8 cellular contexts compared by ENCODE assay signal in genomic region chr10:43648083-43648391, GRCh38. TPM values are rescaled to one million over a fixed set of nuclear protein-coding genes. Genes with fewer than 3 reads are reported as not detected.
DNase-seq lines count a peak whose midpoint lies in the region; ATAC-seq, FAIRE-seq and TF ChIP-seq lines count a peak whose summit lies in the region.

No MANE protein-coding gene starts in this region.

- H3K36me3 ChIP-seq in BJ (ENCODE audit: control insufficient read depth, insufficient read depth, low read length): peaks cover 8% of the 10 kb centered on the region
- peaks cover 42% of the 10 kb centered on the region for H3K36me3 ChIP-seq in HUES64 (ENCODE audit: insufficient read depth, low read length)
- peaks cover 20 to 33% (median 21%) of the 10 kb centered on the region in 3 experiments for H3K36me3 ChIP-seq in naive thymus-derived CD4-positive, alpha-beta T cell (ENCODE audit: control insufficient read depth in 2 of 3, insufficient read depth in 3 of 3, low read length in 3 of 3)

- CTCF ChIA-PET in BJ (lab: Yijun Ruan, JAX): no interaction called here
- CTCF ChIA-PET in naive thymus-derived CD4-positive, alpha-beta T cell (lab: Charles Lee): no interaction called here

- H3K9ac ChIP-seq in HUES64 (ENCODE audit: low read depth, low read length): peak overlapping the region; percentile 86

- intact Hi-C loops in naive thymus-derived CD4-positive, alpha-beta T cell (cut with micrococcal nuclease): loop anchor here (1.0 to 10.0 kb wide), 11 partner anchors 24 to 1096 kb away; partner anchors contain the start of genes CSGALNACT2 (in 2 of the 2), ZNF239 (in 2 of the 2), ZNF33B (in 2 of the 2) and ZNF485 (in 2 of the 2)

- no peak overlapping the region for H3K27ac ChIP-seq in HUES64 (ENCODE audit: low read depth, low read length)
- H3K27ac ChIP-seq in naive thymus-derived CD4-positive, alpha-beta T cell (ENCODE audit: low read depth, low read length): peak overlapping the region; percentile 94

- H3K27me3 ChIP-seq in BJ (ENCODE audit: control insufficient read depth, insufficient read depth, low read length) (no peaks in the 10 kb centered on the region), HUES64 (ENCODE audit: insufficient read depth, low read length) (peaks cover 27% of the 10 kb centered on the region)
- no peaks in the 10 kb centered on the region for H3K27me3 ChIP-seq in naive thymus-derived CD4-positive, alpha-beta T cell (ENCODE audit: control insufficient read depth in 2 of 2, insufficient read depth in 2 of 2, low read length in 2 of 2)

- POLR2A ChIA-PET in BJ (lab: Charles Lee): no interaction called here
- POLR2A ChIA-PET in naive thymus-derived CD4-positive, alpha-beta T cell (lab: Charles Lee): interaction anchor here (0.7 to 4.2 kb wide), 5 partner anchors 42 to 194 kb away, joined by 3 to 35 read pairs (median 12); partner anchors contain the start of genes ZNF239 and ZNF485

- peak overlapping the region; percentile 92 for H3K27ac Mint-ChIP-seq in central memory CD8-positive, alpha-beta T cell (ENCODE audit: low read depth)
- H3K27ac Mint-ChIP-seq in naive thymus-derived CD4-positive, alpha-beta T cell: peak overlapping the region; percentile 85 to 98 (median 90)

- H3K9me3 ChIP-seq in HUES64 (ENCODE audit: insufficient read depth, low read depth, low read length): peaks cover 46% of the 10 kb centered on the region
- H3K9me3 ChIP-seq in naive thymus-derived CD4-positive, alpha-beta T cell (ENCODE audit: control insufficient read depth in 2 of 3, low read length in 3 of 3): peaks cover 12 to 39% (median 12%) of the 10 kb centered on the region in 3 experiments

- ATAC-seq in central memory CD8-positive, alpha-beta T cell (replicated peaks; ENCODE audit: extremely low read depth, poor library complexity, severe bottlenecking): no peak
- no peak for ATAC-seq in naive thymus-derived CD4-positive, alpha-beta T cell
- ATAC-seq in HG03095 (IDR thresholded peaks at IDR 0.05; ENCODE audit: unreplicated experiment): no peak

- peaks cover 25% of the 10 kb centered on the region for H3K36me3 Mint-ChIP-seq in central memory CD8-positive, alpha-beta T cell (ENCODE audit: insufficient read depth)
- peaks cover 21 to 45% (median 42%) of the 10 kb centered on the region in 5 donors for H3K36me3 Mint-ChIP-seq in naive thymus-derived CD4-positive, alpha-beta T cell

- peaks cover 5% of the 10 kb centered on the region for H3K27me3 Mint-ChIP-seq in central memory CD8-positive, alpha-beta T cell
- H3K27me3 Mint-ChIP-seq in naive thymus-derived CD4-positive, alpha-beta T cell: peaks cover 0 to 3% (median 0%) of the 10 kb centered on the region in 5 donors

- H3K4me1 Mint-ChIP-seq in central memory CD8-positive, alpha-beta T cell: peaks cover 20% of the 10 kb centered on the region
- peaks cover 8 to 31% (median 27%) of the 10 kb centered on the region in 7 donors for H3K4me1 Mint-ChIP-seq in naive thymus-derived CD4-positive, alpha-beta T cell

- no peak for DNase-seq in BJ (ENCODE audit: low read depth)
- no peak for DNase-seq in central memory CD8-positive, alpha-beta T cell (ENCODE audit: low spot score in 2 of 2)
- no peak for DNase-seq in naive thymus-derived CD4-positive, alpha-beta T cell
- DNase-seq in stimulated activated naive CD4-positive, alpha-beta T cell (lab: John Stamatoyannopoulos, UW): no peak
- no peak for DNase-seq in activated CD4-positive, alpha-beta T cell treated with anti-CD3 and anti-CD28 coated beads for 1 hour
- no peak for DNase-seq in GM19239 (ENCODE audit: insufficient read length, low spot score)

- FAIRE-seq in GM19239 (lab: Jason Lieb, UNC): no peak

- TF ChIP-seq CTCF in BJ (IDR thresholded peaks at IDR 0.05; ENCODE audit: insufficient read depth, low read depth, low read length): no peak

- 45% methylated on average over 9 of the region's 9 CpGs for WGBS in HUES64

- H3K4me3 Mint-ChIP-seq in central memory CD8-positive, alpha-beta T cell: peak overlapping the region; percentile 92
- H3K4me3 Mint-ChIP-seq in naive thymus-derived CD4-positive, alpha-beta T cell: peak overlapping the region; percentile 86 to 95 (median 93)

- H3K4me1 ChIP-seq in HUES64 (ENCODE audit: insufficient read depth, low read length): peaks cover 4% of the 10 kb centered on the region; the same call in 1 of the 2 replicates
- peaks cover 5% of the 10 kb centered on the region in 2 donors for H3K4me1 ChIP-seq in naive thymus-derived CD4-positive, alpha-beta T cell (ENCODE audit: control insufficient read depth in 2 of 2, insufficient read depth in 2 of 2, low read length in 2 of 2)

- peak overlapping the region; percentile 59 for H3K4me3 ChIP-seq in BJ (ENCODE audit: low read depth, low read length)
- peak overlapping the region; percentile 67 for H3K4me3 ChIP-seq in HUES64 (ENCODE audit: low read length)
- H3K4me3 ChIP-seq in naive thymus-derived CD4-positive, alpha-beta T cell (ENCODE audit: low read length): peak overlapping the region; percentile 70

- H3K9me3 Mint-ChIP-seq in central memory CD8-positive, alpha-beta T cell: peaks cover 19% of the 10 kb centered on the region
- peaks cover 6 to 45% (median 33%) of the 10 kb centered on the region in 11 donors for H3K9me3 Mint-ChIP-seq in naive thymus-derived CD4-positive, alpha-beta T cell

RNA-seq across cellular contexts. Expression of gene ZNF32, which starts 0.6 kb away (rescaled TPM):
- polyA plus RNA-seq in BJ (2011; rRNA removed): 38.6 and 53.5 TPM in 2 replicates
- polyA minus RNA-seq in BJ (2011; rRNA and poly(A)+ RNA removed): 5.4 and 9.8 TPM in 2 replicates
- 22.6 TPM for polyA plus RNA-seq in HUES64 (2013, experiment 1 of 2)
- 29.6 TPM for polyA plus RNA-seq in HUES64 (2013, experiment 2 of 2)
- 10 to 100 TPM; 19.3 to 47.0 (median 22.7) TPM for total RNA-seq in naive thymus-derived CD4-positive, alpha-beta T cell
- polyA plus RNA-seq in naive thymus-derived CD4-positive, alpha-beta T cell: 10 to 100 TPM; 92.2 to 98.8 TPM

RNA-seq across cellular contexts. Expression of gene ZNF485, which starts 41.8 kb away (rescaled TPM):
- polyA plus RNA-seq in BJ (2011; rRNA removed): 0.98 and 1.3 TPM in 2 replicates
- polyA minus RNA-seq in BJ (2011; rRNA and poly(A)+ RNA removed): 1.2 and 1.7 TPM in 2 replicates
- polyA plus RNA-seq in HUES64 (2013, experiment 1 of 2): 5.0 TPM
- polyA plus RNA-seq in HUES64 (2013, experiment 2 of 2): 5.1 TPM
- 10 to 100 TPM in 2 of 5 experiments, 1 to 10 TPM in 3; 2.9 to 13.1 (median 5.3) TPM for total RNA-seq in naive thymus-derived CD4-positive, alpha-beta T cell
- polyA plus RNA-seq in naive thymus-derived CD4-positive, alpha-beta T cell: 1 to 10 TPM; 6.0 to 7.4 TPM
